1 cellular context compared by ENCODE assay signal in genomic region chr20:21656299-21657067, GRCh38.
A peak's percentile ranks its signal among the peaks of the same experiment; 100 is the strongest.
TF ChIP-seq lines count a peak whose summit lies in the region.

No MANE protein-coding gene starts in this region.

TF ChIP-seq in K562, 482 proteins besides CTCF, POLR2A, EP300 and RAD21 (continued from another document and continues in another):
- TF ChIP-seq GMEB1 (CRISPR knock-in tag; IDR thresholded peaks at IDR 0.05) (no peak), ZNF740 (CRISPR knock-in tag; IDR thresholded peaks at IDR 0.05) (no peak), ZNF740 (tag; IDR thresholded peaks at IDR 0.05) (peak in 1 of 2 experiments; percentile 79; a peak in 1 of 4 replicates), ZNF584 (CRISPR knock-in tag; IDR thresholded peaks at IDR 0.05; ENCODE audit: low read depth) (no peak), LEF1 (IDR thresholded peaks at IDR 0.05) (no peak), ZEB2 (IDR thresholded peaks at IDR 0.05) (no peak), ZBTB43 (CRISPR knock-in tag; IDR thresholded peaks at IDR 0.05) (no peak), ELF4 (CRISPR knock-in tag; IDR thresholded peaks at IDR 0.05) (no peak), HDAC3 (IDR thresholded peaks at IDR 0.05; ENCODE audit: borderline replicate concordance, partially characterized antibody) (no peak), E2F5 (CRISPR knock-in tag; IDR thresholded peaks at IDR 0.05) (no peak), GATA2 (CRISPR knock-in tag; IDR thresholded peaks at IDR 0.05) (no peak), BCL6 (CRISPR knock-in tag; IDR thresholded peaks at IDR 0.05) (peak; percentile 75; the same call in 1 of the 2 replicates), NCOA2 (IDR thresholded peaks at IDR 0.05; ENCODE audit: partially characterized antibody in 2 of 2) (no peak), MNT (conservative IDR thresholded peaks at IDR 0.05) (no peak), NONO (IDR thresholded peaks at IDR 0.05; ENCODE audit: low read depth in 2 of 2, low read length in 1 of 2) (no peak), MXD1 (CRISPR knock-in tag; IDR thresholded peaks at IDR 0.05; ENCODE audit: borderline replicate concordance, poor library complexity, severe bottlenecking) (no peak), ZNF511 (CRISPR knock-in tag; IDR thresholded peaks at IDR 0.05) (no peak), ETV6 (IDR thresholded peaks at IDR 0.05; ENCODE audit: borderline replicate concordance in 1 of 2, low read depth in 2 of 2, low read length in 1 of 2) (no peak), ETV6 (CRISPR knock-in tag; IDR thresholded peaks at IDR 0.05; ENCODE audit: borderline replicate concordance) (no peak), KDM2B (CRISPR knock-in tag; IDR thresholded peaks at IDR 0.05) (no peak), THAP12 (CRISPR knock-in tag; IDR thresholded peaks at IDR 0.05) (no peak), ZNF316 (IDR thresholded peaks at IDR 0.05) (no peak), TEAD2 (tag; IDR thresholded peaks at IDR 0.05) (no peak), MYNN (IDR thresholded peaks at IDR 0.05) (no peak), MYNN (CRISPR knock-in tag; IDR thresholded peaks at IDR 0.05) (no peak), USF1 (CRISPR knock-in tag; IDR thresholded peaks at IDR 0.05) (no peak), SIX5 (IDR thresholded peaks at IDR 0.05; ENCODE audit: borderline replicate concordance in 1 of 2, insufficient read depth in 1 of 2, low read depth in 1 of 2, low read length in 2 of 2) (no peak), ZNF347 (CRISPR knock-in tag; IDR thresholded peaks at IDR 0.05; ENCODE audit: low read depth) (no peak), ZNF639 (CRISPR knock-in tag; conservative IDR thresholded peaks at IDR 0.05 in 1 of 2, IDR thresholded peaks at IDR 0.05 in 1 of 2) (peak in 1 of 2 experiments; percentile 62; a peak in 1 of 4 replicates), TBP (optimal IDR thresholded peaks at IDR 0.05; ENCODE audit: low read depth, low read length) (no peak), TCF15 (CRISPR knock-in tag; IDR thresholded peaks at IDR 0.05) (no peak), HEY1 (CRISPR knock-in tag; IDR thresholded peaks at IDR 0.05; ENCODE audit: borderline replicate concordance) (no peak), ESRRB (CRISPR knock-in tag; IDR thresholded peaks at IDR 0.05; ENCODE audit: borderline replicate concordance) (no peak), JUND (IDR thresholded peaks at IDR 0.05; ENCODE audit: borderline replicate concordance, low read depth, low read length) (no peak), JUND (tag; IDR thresholded peaks at IDR 0.05; ENCODE audit: borderline replicate concordance, low read depth, low read length) (no peak), PTBP1 (IDR thresholded peaks at IDR 0.05; ENCODE audit: low read depth, low read length) (no peak), CHD2 (IDR thresholded peaks at IDR 0.05; ENCODE audit: low read depth, low read length) (no peak), CCAR2 (IDR thresholded peaks at IDR 0.05; ENCODE audit: low read depth, low read length) (no peak), ZNF79 (CRISPR knock-in tag; IDR thresholded peaks at IDR 0.05; ENCODE audit: low read depth) (peak; percentile 91), TAL1 (IDR thresholded peaks at IDR 0.05) (no peak), STAG1 (CRISPR knock-in tag; IDR thresholded peaks at IDR 0.05; ENCODE audit: borderline replicate concordance) (no peak), YY1 (IDR thresholded peaks at IDR 0.05; ENCODE audit: borderline replicate concordance in 1 of 3, control insufficient read depth in 1 of 3, extremely low read depth in 1 of 3, insufficient read depth in 3 of 3, insufficient read length in 1 of 3, insufficient replicate concordance in 2 of 3, low read depth in 1 of 3, low read length in 2 of 3) (no peak), PYGO2 (tag; IDR thresholded peaks at IDR 0.05) (0 out of 2 replicates have a peak, but pooled peaks have one; percentile 53), MAZ (CRISPR knock-in tag; conservative IDR thresholded peaks at IDR 0.05 in 1 of 2, IDR thresholded peaks at IDR 0.05 in 1 of 2) (peak in 1 of 2 experiments; percentile 76; a peak in 2 of 4 replicates), CHD4 (IDR thresholded peaks at IDR 0.05; ENCODE audit: insufficient read depth, insufficient replicate concordance, low read depth, low read length, poor library complexity, severe bottlenecking) (no peak), FOXJ3 (CRISPR knock-in tag; IDR thresholded peaks at IDR 0.05) (no peak), ETS2 (tag; IDR thresholded peaks at IDR 0.05; ENCODE audit: borderline replicate concordance, poor library complexity, severe bottlenecking) (peak; percentile 13), GABPB1 (CRISPR knock-in tag; IDR thresholded peaks at IDR 0.05) (no peak), ZNF449 (CRISPR knock-in tag; IDR thresholded peaks at IDR 0.05) (peak; percentile 92; the same call in 1 of the 2 replicates), NELFE (IDR thresholded peaks at IDR 0.05; ENCODE audit: insufficient read depth, insufficient read length) (no peak), BRF1 (IDR thresholded peaks at IDR 0.05; ENCODE audit: borderline replicate concordance, extremely low read depth, insufficient read length) (no peak), KDM4B (IDR thresholded peaks at IDR 0.05; ENCODE audit: borderline replicate concordance in 2 of 2, low read depth in 1 of 2) (no peak), ZNF212 (CRISPR knock-in tag; IDR thresholded peaks at IDR 0.05) (0 out of 2 replicates have a peak, but pooled peaks have one; percentile 78), SREBF2 (CRISPR knock-in tag; IDR thresholded peaks at IDR 0.05) (no peak), STAT5B (CRISPR knock-in tag; IDR thresholded peaks at IDR 0.05) (no peak), DNMT1 (IDR thresholded peaks at IDR 0.05) (no peak)
